9 cellular contexts compared by ENCODE assay signal in the genomic region with DNA sequence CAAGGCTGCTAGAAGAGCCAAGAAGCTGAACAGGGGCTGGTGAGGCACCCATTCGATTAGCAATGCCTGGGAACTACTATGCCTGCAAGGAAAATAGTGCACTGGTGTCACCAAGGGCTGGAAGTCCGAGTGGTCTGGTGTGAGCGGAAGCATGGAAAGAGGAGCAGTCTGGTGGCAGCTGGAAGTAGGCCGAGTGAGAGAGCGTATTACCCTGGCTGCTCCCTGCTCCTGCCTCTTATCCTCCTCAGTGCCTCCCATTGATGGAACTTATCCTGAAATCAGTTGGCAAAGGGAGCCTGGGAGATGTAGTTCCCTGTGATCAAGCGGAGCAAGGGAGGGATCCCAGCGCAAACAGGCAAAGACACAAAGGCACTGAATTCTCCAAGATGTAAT. TPM values are rescaled to one million over a fixed set of nuclear protein-coding genes. Genes with fewer than 3 reads are reported as not detected.
A peak's percentile ranks its signal among the peaks of the same experiment; 100 is the strongest.
DNase-seq lines count a peak whose midpoint lies in the region; ATAC-seq and TF ChIP-seq lines count a peak whose summit lies in the region.
"Had no signal": no experiment of that assay in that cellular context is flagged by ENCODE, and none has a peak within 500 bp of the region (broad histone marks: within the 10 kb centered on the region; RNA-seq: fewer than 3 reads in every experiment).

No MANE protein-coding gene starts in this region.

- no peaks in the 10 kb centered on the region for H3K36me3 ChIP-seq in esophagus (ENCODE audit: control insufficient read depth in 2 of 2, insufficient read depth in 2 of 2, low read length in 1 of 2)

- CTCF ChIA-PET in RWPE1 (lab: Yijun Ruan, JAX), result interaction anchor here (0.6 kb wide), 1 partner anchor 213 kb away, joined by 3 read pairs; no protein-coding TSS in a partner anchor

- H3K27ac ChIP-seq in RWPE1 (peak overlapping the region; percentile 56), esophagus (ENCODE audit: low read depth in 2 of 2, low read length in 1 of 2) (peak overlapping the region; percentile 33 to 56)

- in situ Hi-C loops in G401 (cut with HindIII; ENCODE audit: low sequenced_read_pairs), result no loop called here

- H3K4me1 ChIP-seq in esophagus (ENCODE audit: control insufficient read depth in 2 of 2, insufficient read depth in 2 of 2, low read length in 1 of 2), result peaks cover 0 to 3% of the 10 kb centered on the region in 2 donors

- 73 to 80% methylated on average over 7 of the region's 7 CpGs for WGBS in esophagus, 2 donors

- H3K4me3 ChIP-seq in esophagus (ENCODE audit: low read depth in 1 of 2, low read length in 2 of 2), result peak overlapping the region in 1 of 2 donors; percentile 2

- TF ChIP-seq CTCF in RWPE1 (conservative IDR thresholded peaks at IDR 0.05; ENCODE audit: low read depth), result no peak

- POLR2A ChIA-PET in RWPE1 (lab: Yijun Ruan, JAX; ENCODE audit: low non-redundant PET), result no interaction called here

- H3K9me3 ChIP-seq in esophagus (ENCODE audit: control insufficient read depth in 2 of 2, insufficient read depth in 1 of 2, low read depth in 1 of 2, low read length in 1 of 2), result no peaks in the 10 kb centered on the region

- H3K27me3 ChIP-seq in esophagus (ENCODE audit: control insufficient read depth in 1 of 2, insufficient read depth in 2 of 2, low read length in 2 of 2), result no peaks in the 10 kb centered on the region

- DNase-seq in G401 (ENCODE audit: low spot score) (peak; percentile 60), RWPE1 (ENCODE audit: low spot score) (no peak), retina (peak; percentile 14), LoVo (ENCODE audit: low spot score) (no peak)
- DNase-seq: NCI-H1930 had no signal

- ATAC-seq in HG03095 (IDR thresholded peaks at IDR 0.05; ENCODE audit: unreplicated experiment) (no peak), HG03442 (IDR thresholded peaks at IDR 0.05; ENCODE audit: unreplicated experiment) (no peak), GM21390 (IDR thresholded peaks at IDR 0.05; ENCODE audit: unreplicated experiment) (no peak)

RNA-seq across cellular contexts. Expression of gene SMAP2, which starts 9.6 kb away (rescaled TPM):
- 15.0 and 21.9 TPM in 2 replicates for total RNA-seq in G401 (2014; rRNA removed; shearing (Covaris generic))
- polyA plus RNA-seq in esophagus, result 10 to 100 TPM in 1 of 2 donors, 1 to 10 TPM in 1; 9.1 to 14.2 TPM

Comparison
In these comparisons a context has a peak if more than half of its experiments do, and no peak if none do; other contexts are left out.
1. DNase-seq: peak in G401 (single experiment) and retina (single experiment); none in RWPE1 (single experiment) and LoVo (single experiment).